Comparison of ENCODE assay signal across 8 cellular contexts in genomic region chr22:41687901-41688364, GRCh38. TPM values are rescaled to one million over a fixed set of nuclear protein-coding genes. Genes with fewer than 3 reads are reported as not detected.
DNase-seq lines count a peak whose midpoint lies in the region; ATAC-seq and TF ChIP-seq lines count a peak whose summit lies in the region.

No MANE protein-coding gene starts in this region.

- H3K9me3 ChIP-seq in ES-I3 (ENCODE audit: control insufficient read depth, insufficient read depth, low read length), result no peaks in the 10 kb centered on the region
- H3K9me3 ChIP-seq in mucosa of stomach (ENCODE audit: control insufficient read depth, low read length), result no peaks in the 10 kb centered on the region

- peak overlapping the region; percentile 90 for H3K9ac ChIP-seq in ES-I3 (ENCODE audit: low read depth, low read length)
- peak overlapping the region; percentile 95 for H3K9ac ChIP-seq in mucosa of stomach (ENCODE audit: low read length)

- H3K4me3 ChIP-seq in epithelial cell of proximal tubule (ENCODE audit: low read depth, low read length) (peak overlapping the region; percentile 75), mucosa of stomach (ENCODE audit: low read length) (peak overlapping the region; percentile 86)

- no peak for TF ChIP-seq CTCF in epithelial cell of proximal tubule (conservative IDR thresholded peaks at IDR 0.05; ENCODE audit: low read depth, low read length)

- no peaks in the 10 kb centered on the region for H3K36me3 ChIP-seq in ES-I3 (ENCODE audit: insufficient read depth, low read length)
- H3K36me3 ChIP-seq in mucosa of stomach (ENCODE audit: control insufficient read depth, insufficient read depth, low read length), result no peaks in the 10 kb centered on the region

- H3K4me1 ChIP-seq in ES-I3 (ENCODE audit: insufficient read depth, low read length) (peaks cover 4% of the 10 kb centered on the region; the same call in 1 of the 2 replicates), mucosa of stomach (ENCODE audit: control insufficient read depth, insufficient read depth, low read length) (peaks cover 12% of the 10 kb centered on the region)

- DNase-seq in UCSD-AML1 (lab: John Stamatoyannopoulos, UW; ENCODE audit: unreplicated experiment) (peak; percentile 47), epithelial cell of proximal tubule (ENCODE audit: low read depth) (no peak), NCI-H226 (no peak)

- no peaks in the 10 kb centered on the region for H3K27me3 ChIP-seq in mucosa of stomach (ENCODE audit: control insufficient read depth, insufficient read depth, low read length)

- peak; percentile 15 for ATAC-seq in HG03442 (IDR thresholded peaks at IDR 0.05; ENCODE audit: unreplicated experiment)
- ATAC-seq in GM21360 (IDR thresholded peaks at IDR 0.05; ENCODE audit: unreplicated experiment), result no peak
- no peak for ATAC-seq in GM21723 (IDR thresholded peaks at IDR 0.05; ENCODE audit: unreplicated experiment)

RNA-seq across cellular contexts. Expression of gene SNU13, which starts 0.7 kb away (rescaled TPM):
- 183 and 246 TPM in 2 replicates for total RNA-seq in epithelial cell of proximal tubule

RNA-seq across cellular contexts. Expression of gene MEI1, which starts 11.4 kb away (rescaled TPM):
- total RNA-seq in epithelial cell of proximal tubule, result 0.14 and 0.35 TPM in 2 replicates
